34 cellular contexts compared by ENCODE assay signal in the genomic region with DNA sequence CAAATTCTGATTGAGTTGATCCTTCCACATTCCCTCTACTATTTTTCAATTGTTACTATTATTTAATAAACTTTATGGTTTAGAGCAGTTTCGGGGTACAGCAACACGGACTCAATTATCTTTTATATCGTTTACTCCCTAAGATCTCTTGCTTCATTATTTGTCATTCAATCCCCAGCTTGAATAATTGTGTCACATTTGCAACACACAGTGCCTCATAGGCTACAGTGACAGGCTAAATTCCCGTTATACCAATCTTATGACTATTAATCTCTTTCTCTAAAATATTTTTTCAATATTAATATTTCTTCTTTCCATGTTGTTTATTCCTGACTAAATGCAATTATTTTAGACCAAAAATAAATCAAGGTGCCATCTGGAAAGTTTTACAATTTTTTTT. TPM values are rescaled to one million over a fixed set of nuclear protein-coding genes. Genes with fewer than 3 reads are reported as not detected.
"Had no signal": no experiment of that assay in that cellular context is flagged by ENCODE, and none has a peak within 500 bp of the region (broad histone marks: within the 10 kb centered on the region; RNA-seq: fewer than 3 reads in every experiment).

No MANE protein-coding gene starts in this region.

- H3K27me3 ChIP-seq: adrenal gland, ascending aorta, body of pancreas, brain microvascular endothelial cell, breast epithelium, cardiac muscle cell had no signal

- H3K4me3 ChIP-seq: adrenal gland, ascending aorta, body of pancreas, breast epithelium, cardiac muscle cell had no signal

- ATAC-seq: activated naive CD4-positive, alpha-beta T cell treated with anti-CD3 and anti-CD28 coated beads, Interleukin-2, amount 50 U/mL, for 72 hours; activated naive CD8-positive, alpha-beta T cell treated with anti-CD3 and anti-CD28 coated beads, Interleukin-2, amount 50 U/mL, for 24 hours; activated T-cell treated with anti-CD3 and anti-CD28 coated beads, Interleukin-2, amount 50 U/mL, for 4 hours; activated T-cell treated with anti-CD3 and anti-CD28 coated beads, Interleukin-2, amount 50 U/mL, for 72 hours; activated T-helper 17 cell treated with anti-CD3 and anti-CD28 coated beads, Interleukin-2, amount 50 U/mL, for 72 hours; body of pancreas had no signal

- H3K36me3 ChIP-seq: adrenal gland, ascending aorta, brain microvascular endothelial cell, breast epithelium, cardiac muscle cell had no signal

- H3K27ac ChIP-seq: adrenal gland, ascending aorta, body of pancreas, brain microvascular endothelial cell, breast epithelium, cardiac muscle cell had no signal

- H3K9me3 ChIP-seq: ascending aorta, body of pancreas, breast epithelium had no signal

- H3K4me1 ChIP-seq: adrenal gland, ascending aorta, body of pancreas, breast epithelium had no signal

- DNase-seq: activated effector memory CD4-positive, alpha-beta T cell treated with anti-CD3 and anti-CD28 coated beads, Interleukin-2, amount 50 U/mL, for 16 hours; activated effector memory CD4-positive, alpha-beta T cell treated with Interleukin-2 at 50 U/mL for 16 hours; activated gamma-delta T cell; activated gamma-delta T cell treated with Interleukin-2 at 50 U/mL for 16 hours; activated naive CD4-positive, alpha-beta T cell; activated naive CD4-positive, alpha-beta T cell treated with anti-CD3 and anti-CD28 coated beads for 36 hours; activated naive CD4-positive, alpha-beta T cell treated with anti-CD3 and anti-CD28 coated beads, Interleukin-2, amount 10 ng/mL, durations not matched to agents 7 days and 5 days; activated naive CD4-positive, alpha-beta T cell treated with anti-CD3 and anti-CD28 coated beads, Interleukin-2, amount 50 U/mL, for 16 hours; activated naive CD4-positive, alpha-beta T cell treated with Interleukin-2 at 50 U/mL for 16 hours; activated naive CD8-positive, alpha-beta T cell treated with anti-CD3 and anti-CD28 coated beads for 36 hours; activated naive CD8-positive, alpha-beta T cell treated with anti-CD3 and anti-CD28 coated beads, Interleukin-2, amount 10 ng/mL, durations not matched to agents 7 days and 5 days; activated naive CD8-positive, alpha-beta T cell treated with anti-CD3 and anti-CD28 coated beads, Interleukin-2, amount 50 U/mL, for 24 hours; activated T-cell treated with anti-CD3 and anti-CD28 coated beads, Interleukin-2, amount 50 U/mL, for 1 hour; activated T-cell treated with anti-CD3 and anti-CD28 coated beads, Interleukin-2, amount 50 U/mL, for 24 hours; activated T-cell treated with anti-CD3 and anti-CD28 coated beads, Interleukin-2, amount 50 U/mL, for 4 hours; activated T-cell treated with anti-CD3 and anti-CD28 coated beads, Interleukin-2, amount 50 U/mL, for 48 hours; activated T-cell treated with anti-CD3 and anti-CD28 coated beads, Interleukin-2, amount 50 U/mL, for 72 hours; adrenal gland; amniotic stem cell; amygdala; anterior cingulate cortex; aorta; body of pancreas; brain microvascular endothelial cell; caudate nucleus; central memory CD4-positive, alpha-beta T cell; cerebellar nuclear complex had no signal

RNA-seq across cellular contexts. Expression of a gene that starts 4.0 kb away (rescaled TPM):
- total RNA-seq: activated naive CD4-positive, alpha-beta T cell treated with anti-CD3 and anti-CD28 coated beads for 36 hours; activated naive CD8-positive, alpha-beta T cell treated with anti-CD3 and anti-CD28 coated beads, Interleukin-2, amount 10 ng/mL, durations not matched to agents 7 days and 5 days; activated T-helper 1 cell treated with anti-CD3 and anti-CD28 coated beads, Interleukin-12 subunit alpha, Interleukin-12 subunit beta, Interleukin-2, Interleukin-4 antibody, amounts not matched to agents 30 ng/mL and 10 ng/mL and 1 ng/mL, durations not matched to agents 14 hours and 24 hours and 36 hours; bronchial epithelial cell had no signal
